Comparison of ENCODE assay signal across 12 cellular contexts in the genomic region with DNA sequence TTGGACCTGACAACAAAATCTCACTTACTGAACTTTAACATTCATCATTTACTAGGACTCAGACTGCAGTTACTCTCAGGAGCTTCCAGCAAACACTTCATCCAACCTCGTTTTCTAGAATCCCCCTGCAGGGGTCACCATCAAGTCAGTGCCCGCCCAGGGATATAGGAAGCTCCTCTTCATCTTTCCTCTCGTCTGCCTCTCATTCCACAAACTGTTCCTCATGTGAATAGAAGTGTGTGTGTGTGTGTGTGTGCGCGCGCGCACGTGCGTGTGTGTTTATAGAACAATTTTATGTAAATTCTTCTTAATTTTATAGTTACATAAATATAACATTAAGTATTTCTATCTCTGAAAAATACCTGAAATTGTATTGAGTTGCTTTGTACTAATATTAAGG. TPM values are rescaled to one million over a fixed set of nuclear protein-coding genes. Genes with fewer than 3 reads are reported as not detected.
DNase-seq lines count a peak whose midpoint lies in the region; ATAC-seq and TF ChIP-seq lines count a peak whose summit lies in the region.
"Had no signal": no experiment of that assay in that cellular context is flagged by ENCODE, and none has a peak within 500 bp of the region (broad histone marks: within the 10 kb centered on the region; RNA-seq: fewer than 3 reads in every experiment).

No MANE protein-coding gene starts in this region.

- ATAC-seq in activated naive CD8-positive, alpha-beta T cell treated with anti-CD3 and anti-CD28 coated beads, Interleukin-2, amount 50 U/mL, for 24 hours: no peak
- ATAC-seq: activated T-helper 17 cell treated with anti-CD3 and anti-CD28 coated beads, Interleukin-2, amount 50 U/mL, for 72 hours; lower lobe of right lung had no signal

- H3K9ac ChIP-seq in NT2/D1 (ENCODE audit: insufficient read length, low read depth): no peak overlapping the region

- H3K9me3 ChIP-seq in NT2/D1 (ENCODE audit: insufficient read depth, low read length): 0 out of 2 replicates have a peak, but pooled peaks cover 1% of the 10 kb centered on the region
- H3K9me3 ChIP-seq: lower lobe of right lung, thoracic aorta had no signal

- intact Hi-C loops in dorsolateral prefrontal cortex (cut with DNase I) (loop anchor here in 1 of 2 donors (1.0 kb wide), 1 partner anchor 67 kb away; no protein-coding TSS in a partner anchor), posterior vena cava (cut with DNase I) (no loop called here)

- H3K9me3 Mint-ChIP-seq in nephron: peaks cover 4% of the 10 kb centered on the region
- peaks cover 2% of the 10 kb centered on the region for H3K9me3 Mint-ChIP-seq in activated naive CD8-positive, alpha-beta T cell treated with anti-CD3 and anti-CD28 coated beads, Interleukin-2, amount 50 U/mL, for 24 hours
- H3K9me3 Mint-ChIP-seq: activated T-helper 17 cell treated with anti-CD3 and anti-CD28 coated beads, Interleukin-2, amount 50 U/mL, for 72 hours had no signal

- no peaks in the 10 kb centered on the region for H3K36me3 ChIP-seq in NT2/D1 (ENCODE audit: insufficient read depth, insufficient read length, low read length)
- H3K36me3 ChIP-seq: lower lobe of right lung, thoracic aorta had no signal

- H3K36me3 Mint-ChIP-seq in nephron (ENCODE audit: low read depth): no peaks in the 10 kb centered on the region
- H3K36me3 Mint-ChIP-seq in activated naive CD8-positive, alpha-beta T cell treated with anti-CD3 and anti-CD28 coated beads, Interleukin-2, amount 50 U/mL, for 24 hours (ENCODE audit: low read depth): no peaks in the 10 kb centered on the region

- H3K4me3 Mint-ChIP-seq in nephron: no peak overlapping the region
- H3K4me3 Mint-ChIP-seq in activated naive CD8-positive, alpha-beta T cell treated with anti-CD3 and anti-CD28 coated beads, Interleukin-2, amount 50 U/mL, for 24 hours: no peak overlapping the region
- H3K4me3 Mint-ChIP-seq: activated T-helper 17 cell treated with anti-CD3 and anti-CD28 coated beads, Interleukin-2, amount 50 U/mL, for 72 hours had no signal

- no peaks in the 10 kb centered on the region for H3K27me3 Mint-ChIP-seq in nephron (ENCODE audit: low read depth)
- peaks cover 7% of the 10 kb centered on the region for H3K27me3 Mint-ChIP-seq in activated naive CD8-positive, alpha-beta T cell treated with anti-CD3 and anti-CD28 coated beads, Interleukin-2, amount 50 U/mL, for 24 hours

- no peaks in the 10 kb centered on the region for H3K4me1 Mint-ChIP-seq in nephron
- no peaks in the 10 kb centered on the region for H3K4me1 Mint-ChIP-seq in activated naive CD8-positive, alpha-beta T cell treated with anti-CD3 and anti-CD28 coated beads, Interleukin-2, amount 50 U/mL, for 24 hours
- H3K4me1 Mint-ChIP-seq: activated T-helper 17 cell treated with anti-CD3 and anti-CD28 coated beads, Interleukin-2, amount 50 U/mL, for 72 hours had no signal

- peak overlapping the region in 1 of 3 experiments; percentile 10 for H3K27ac Mint-ChIP-seq in nephron
- no peak overlapping the region for H3K27ac Mint-ChIP-seq in activated naive CD8-positive, alpha-beta T cell treated with anti-CD3 and anti-CD28 coated beads, Interleukin-2, amount 50 U/mL, for 24 hours
- H3K27ac Mint-ChIP-seq: activated T-helper 17 cell treated with anti-CD3 and anti-CD28 coated beads, Interleukin-2, amount 50 U/mL, for 72 hours had no signal

- H3K27me3 ChIP-seq in NT2/D1 (ENCODE audit: insufficient read depth, insufficient read length) (no peaks in the 10 kb centered on the region), dorsolateral prefrontal cortex (peaks cover 0 to 4% (median 0%) of the 10 kb centered on the region in 45 donors)

- H3K4me1 ChIP-seq in NT2/D1 (ENCODE audit: insufficient read depth, insufficient read length): no peaks in the 10 kb centered on the region
- H3K4me1 ChIP-seq: lower lobe of right lung had no signal

- H3K4me3 ChIP-seq in NT2/D1 (ENCODE audit: insufficient read length, low read depth) (no peak overlapping the region), dorsolateral prefrontal cortex (no peak overlapping the region)
- H3K4me3 ChIP-seq: lower lobe of right lung, thoracic aorta had no signal

- peak in 47 of 56 donors; percentile 9 to 70 (median 40) for TF ChIP-seq CTCF in dorsolateral prefrontal cortex (IDR thresholded peaks at IDR 0.05 in 54 of 56, conservative IDR thresholded peaks at IDR 0.05 in 2 of 56; ENCODE audit: low read depth in 1 of 56, partially characterized antibody in 56 of 56)
- peak in 2 of 3 experiments; percentile 9 to 27 for TF ChIP-seq CTCF in nephron (IDR thresholded peaks at IDR 0.05; ENCODE audit: unreplicated experiment in 3 of 3)

- H3K27ac ChIP-seq in dorsolateral prefrontal cortex: no peak overlapping the region
- H3K27ac ChIP-seq: lower lobe of right lung, thoracic aorta had no signal

- DNase-seq in ELR (ENCODE audit: low read depth) (peak; percentile 32), NT2/D1 (ENCODE audit: low read depth, low spot score) (peak; percentile 28), dorsolateral prefrontal cortex (peak in 4 of 10 donors; percentile 3 to 57 (median 32)), posterior vena cava (ENCODE audit: low spot score) (no peak), germinal center (ENCODE audit: low spot score) (no peak)
- no peak for DNase-seq in activated naive CD8-positive, alpha-beta T cell treated with anti-CD3 and anti-CD28 coated beads, Interleukin-2, amount 50 U/mL, for 24 hours
- DNase-seq in activated CD4-positive, CD25-positive, alpha-beta regulatory T cell (lab: John Stamatoyannopoulos, UW): no peak
- DNase-seq: lower lobe of right lung, NCI-H345 had no signal

RNA-seq across cellular contexts. Expression of a gene that starts 21.8 kb away (rescaled TPM):
- total RNA-seq in dorsolateral prefrontal cortex (10 to 100 TPM; 29.3 to 56.2 (median 39.9) TPM), posterior vena cava (10 to 100 TPM; 34.4 to 39.1 TPM)

Comparison
In these comparisons a context has a peak if more than half of its experiments do, and no peak if none do; other contexts are left out.
1. DNase-seq: peak in ELR (single experiment) and NT2/D1 (single experiment); none in posterior vena cava (single experiment), activated naive CD8-positive, alpha-beta T cell treated with anti-CD3 and anti-CD28 coated beads, Interleukin-2, amount 50 U/mL, for 24 hours (single experiment), activated CD4-positive, CD25-positive, alpha-beta regulatory T cell (0 of 4) and germinal center (single experiment).